29 cellular contexts compared by ENCODE assay signal in genomic region chr5:61230492-61230891, GRCh38.
"Had no signal": no experiment of that assay in that cellular context is flagged by ENCODE, and none has a peak within 500 bp of the region (broad histone marks: within the 10 kb centered on the region; RNA-seq: fewer than 3 reads in every experiment).

No MANE protein-coding gene starts in this region.

- H3K4me3 ChIP-seq: ascending aorta, breast epithelium, coronary artery, esophagus muscularis mucosa, gastrocnemius medialis, heart left ventricle had no signal

- H3K9me3 ChIP-seq: ascending aorta, gastrocnemius medialis had no signal

- H3K36me3 ChIP-seq: ascending aorta, breast epithelium, esophagus muscularis mucosa, gastrocnemius medialis, heart left ventricle had no signal

- ATAC-seq: activated CD4-positive, alpha-beta T cell treated with anti-CD3 and anti-CD28 coated beads for 36 hours; activated CD8-positive, alpha-beta memory T cell treated with anti-CD3 and anti-CD28 coated beads, Interleukin-2, amount 10 ng/mL, durations not matched to agents 7 days and 5 days; activated CD8-positive, alpha-beta T cell treated with anti-CD3 and anti-CD28 coated beads, Interleukin-2, amount 10 ng/mL, durations not matched to agents 7 days and 5 days; activated naive CD4-positive, alpha-beta T cell treated with anti-CD3 and anti-CD28 coated beads, Interleukin-2, amount 50 U/mL, for 72 hours; effector memory CD8-positive, alpha-beta T cell; foreskin keratinocyte; gastrocnemius medialis; heart left ventricle; T-helper 17 cell had no signal

- DNase-seq: activated CD4-positive, alpha-beta memory T cell treated with anti-CD3 and anti-CD28 coated beads for 36 hours; activated CD4-positive, alpha-beta T cell treated with anti-CD3 and anti-CD28 coated beads for 36 hours; activated CD4-positive, alpha-beta T cell treated with anti-CD3 and anti-CD28 coated beads, Interleukin-2, amount 10 ng/mL, durations not matched to agents 24 days and 14 days; activated CD4-positive, CD25-positive, alpha-beta regulatory T cell; activated CD4-positive, CD25-positive, alpha-beta regulatory T cell treated with anti-CD3 and anti-CD28 coated beads, Interleukin-2, amount 50 U/mL, for 72 hours; activated CD8-positive, alpha-beta memory T cell treated with anti-CD3 and anti-CD28 coated beads, Interleukin-2, amount 10 ng/mL, durations not matched to agents 7 days and 5 days; activated CD8-positive, alpha-beta memory T cell treated with anti-CD3 and anti-CD28 coated beads, Interleukin-2, amount 50 U/mL, for 4 hours; activated CD8-positive, alpha-beta T cell treated with anti-CD3 and anti-CD28 coated beads, Interleukin-2, amount 10 ng/mL, durations not matched to agents 7 days and 5 days; activated gamma-delta T cell; activated naive CD4-positive, alpha-beta T cell; activated naive CD4-positive, alpha-beta T cell treated with anti-CD3 and anti-CD28 coated beads, Interleukin-2, amount 10 ng/mL, durations not matched to agents 7 days and 5 days; activated naive CD8-positive, alpha-beta T cell treated with anti-CD3 and anti-CD28 coated beads, Interleukin-2, amount 10 ng/mL, durations not matched to agents 7 days and 5 days; activated T-cell treated with anti-CD3 and anti-CD28 coated beads, Interleukin-2, amount 50 U/mL, for 1 hour; activated T-cell treated with anti-CD3 and anti-CD28 coated beads, Interleukin-2, amount 50 U/mL, for 48 hours; dermis blood vessel endothelial cell; effector CD4-positive, alpha-beta T cell; effector memory CD8-positive, alpha-beta T cell; erythroblast; foreskin keratinocyte; gastrocnemius medialis; glutamatergic neuron; heart left ventricle; T-helper 17 cell; T1000 had no signal

- H3K4me1 ChIP-seq: breast epithelium, foreskin keratinocyte, gastrocnemius medialis had no signal

- H3K27me3 ChIP-seq: ascending aorta, breast epithelium, esophagus muscularis mucosa, foreskin keratinocyte, gastrocnemius medialis, heart left ventricle had no signal

- H3K27ac ChIP-seq: ascending aorta, breast epithelium, coronary artery, esophagus muscularis mucosa, foreskin keratinocyte, gastrocnemius medialis, heart left ventricle had no signal
